ENCODE assay signal across 23 cellular contexts in genomic region chr3:143596957-143597642, GRCh38.
DNase-seq lines count a peak whose midpoint lies in the region; ATAC-seq and TF ChIP-seq lines count a peak whose summit lies in the region.
"Had no signal": no experiment of that assay in that cellular context is flagged by ENCODE, and none has a peak within 500 bp of the region (broad histone marks: within the 10 kb centered on the region; RNA-seq: fewer than 3 reads in every experiment).

No MANE protein-coding gene starts in this region.

- no peak overlapping the region for H3K23ac ChIP-seq in mesendoderm (ENCODE audit: low read length)

- H3K79me2 ChIP-seq in mesendoderm (ENCODE audit: control insufficient read depth, insufficient read depth, low read length) = no peaks in the 10 kb centered on the region
- H3K79me2 ChIP-seq: hepatocyte had no signal

- H3K4ac ChIP-seq in mesendoderm (ENCODE audit: low read depth, low read length) = no peak overlapping the region

- H3K4me2 ChIP-seq in mesendoderm (ENCODE audit: low read length) = no peak overlapping the region
- H3K4me2 ChIP-seq: hepatocyte had no signal

- no peak overlapping the region for H2BK15ac ChIP-seq in mesendoderm (replicated peaks; ENCODE audit: low read depth)

- H3K27me3 ChIP-seq in brain microvascular endothelial cell (replicated peaks) (no peaks in the 10 kb centered on the region), mesendoderm (ENCODE audit: insufficient read depth, low read length, poor library complexity) (no peaks in the 10 kb centered on the region)
- H3K27me3 ChIP-seq: hepatocyte, stomach had no signal

- in situ Hi-C loops in brain microvascular endothelial cell (cut with HindIII; ENCODE audit: low pct_ligation_motif_present, low sequenced_read_pairs) = no loop called here

- no peak overlapping the region for H4K8ac ChIP-seq in mesendoderm (ENCODE audit: low read depth, low read length)

- no CpG with 5 or more reads among the region's 18 CpGs for WGBS in mesendoderm (ENCODE audit: extremely low coverage, insufficient coverage, low lambda C conversion rate)

- H2BK120ac ChIP-seq in mesendoderm (ENCODE audit: low read depth, low read length) = no peak overlapping the region

- H3K4me1 ChIP-seq in mesendoderm (ENCODE audit: control insufficient read depth, low read depth, low read length) = peaks cover 2% of the 10 kb centered on the region
- H3K4me1 ChIP-seq: prostate gland had no signal

- no peak overlapping the region for H3K4me3 ChIP-seq in brain microvascular endothelial cell (ENCODE audit: low read depth, low read length)
- no peak overlapping the region for H3K4me3 ChIP-seq in mesendoderm (ENCODE audit: low read length)
- H3K4me3 ChIP-seq: hepatocyte, prostate gland, stomach had no signal

- no peak overlapping the region for H2AK5ac ChIP-seq in mesendoderm (ENCODE audit: low read length)

- H3K9me3 Mint-ChIP-seq in stimulated activated naive B cell treated with anti-CD40 and anti-IgM and Interleukin-4, amounts not matched to agents 10 μg/mL and 1 μg/mL and 100 μg/mL, for 72 hours = peaks cover 0 to 2% of the 10 kb centered on the region in 2 donors
- H3K9me3 Mint-ChIP-seq: activated naive CD8-positive, alpha-beta T cell treated with anti-CD3 and anti-CD28 coated beads, Interleukin-2, amount 10 ng/mL, durations not matched to agents 7 days and 5 days; activated T-helper 17 cell treated with anti-CD3 and anti-CD28 coated beads, Interleukin-2, amount 50 U/mL, for 72 hours; naive thymus-derived CD8-positive, alpha-beta T cell had no signal

- no peak for ATAC-seq in stimulated activated naive B cell treated with anti-CD40 and anti-IgM and Interleukin-4, amounts not matched to agents 10 μg/mL and 1 μg/mL and 100 μg/mL, for 72 hours (replicated peaks)
- ATAC-seq in GM19023 (IDR thresholded peaks at IDR 0.05; ENCODE audit: unreplicated experiment) = no peak
- ATAC-seq: activated T-helper 17 cell treated with anti-CD3 and anti-CD28 coated beads, Interleukin-2, amount 50 U/mL, for 72 hours; naive thymus-derived CD8-positive, alpha-beta T cell had no signal

- H4K5ac ChIP-seq in mesendoderm (ENCODE audit: low read length) = no peak overlapping the region

- H3K36me3 Mint-ChIP-seq in stimulated activated naive B cell treated with anti-CD40 and anti-IgM and Interleukin-4, amounts not matched to agents 10 μg/mL and 1 μg/mL and 100 μg/mL, for 72 hours = no peaks in the 10 kb centered on the region
- H3K36me3 Mint-ChIP-seq: activated naive CD8-positive, alpha-beta T cell treated with anti-CD3 and anti-CD28 coated beads, Interleukin-2, amount 10 ng/mL, durations not matched to agents 7 days and 5 days; brain had no signal

- H3K27me3 Mint-ChIP-seq in stimulated activated naive B cell treated with anti-CD40 and anti-IgM and Interleukin-4, amounts not matched to agents 10 μg/mL and 1 μg/mL and 100 μg/mL, for 72 hours = no peaks in the 10 kb centered on the region
- H3K27me3 Mint-ChIP-seq: activated naive CD8-positive, alpha-beta T cell treated with anti-CD3 and anti-CD28 coated beads, Interleukin-2, amount 10 ng/mL, durations not matched to agents 7 days and 5 days; activated T-helper 17 cell treated with anti-CD3 and anti-CD28 coated beads, Interleukin-2, amount 50 U/mL, for 72 hours; B cell; brain; naive thymus-derived CD8-positive, alpha-beta T cell had no signal

- H3K27ac Mint-ChIP-seq in stimulated activated naive B cell treated with anti-CD40 and anti-IgM and Interleukin-4, amounts not matched to agents 10 μg/mL and 1 μg/mL and 100 μg/mL, for 72 hours = peak overlapping the region; percentile 59
- H3K27ac Mint-ChIP-seq: activated naive CD8-positive, alpha-beta T cell treated with anti-CD3 and anti-CD28 coated beads, Interleukin-2, amount 10 ng/mL, durations not matched to agents 7 days and 5 days; activated T-helper 17 cell treated with anti-CD3 and anti-CD28 coated beads, Interleukin-2, amount 50 U/mL, for 72 hours; B cell; naive thymus-derived CD8-positive, alpha-beta T cell had no signal

- H3K36me3 ChIP-seq in brain microvascular endothelial cell (replicated peaks) (no peaks in the 10 kb centered on the region), mesendoderm (ENCODE audit: control insufficient read depth, insufficient read depth, low read length) (no peaks in the 10 kb centered on the region)
- H3K36me3 ChIP-seq: prostate gland, stomach had no signal

- H3K18ac ChIP-seq in mesendoderm (ENCODE audit: low read length) = no peak overlapping the region

- no peak overlapping the region for H3K9ac ChIP-seq in mesendoderm (ENCODE audit: low read length)

- H3K27ac ChIP-seq in brain microvascular endothelial cell (no peak overlapping the region), mesendoderm (ENCODE audit: low read depth, low read length) (no peak overlapping the region)
- H3K27ac ChIP-seq: 22Rv1, hepatocyte, prostate gland, stomach had no signal

- H3K56ac ChIP-seq in mesendoderm (ENCODE audit: low read length) = no peak overlapping the region

- TF ChIP-seq CTCF in brain microvascular endothelial cell (IDR thresholded peaks at IDR 0.05; ENCODE audit: low read depth, low read length, missing control alignments) = peak; percentile 16

- no peak overlapping the region for H3K4me3 Mint-ChIP-seq in stimulated activated naive B cell treated with anti-CD40 and anti-IgM and Interleukin-4, amounts not matched to agents 10 μg/mL and 1 μg/mL and 100 μg/mL, for 72 hours
- H3K4me3 Mint-ChIP-seq: activated naive CD8-positive, alpha-beta T cell treated with anti-CD3 and anti-CD28 coated beads, Interleukin-2, amount 10 ng/mL, durations not matched to agents 7 days and 5 days; activated T-helper 17 cell treated with anti-CD3 and anti-CD28 coated beads, Interleukin-2, amount 50 U/mL, for 72 hours; B cell; naive thymus-derived CD8-positive, alpha-beta T cell had no signal

- DNase-seq in DMS53 (lab: John Stamatoyannopoulos, UW) (peak; percentile 4), DMS53 treated with DMSO at 0.1 percent for 48 hours (lab: John Stamatoyannopoulos, UW; ENCODE audit: unreplicated experiment) (no peak), brain microvascular endothelial cell (no peak), mesendoderm (peak; percentile 49), inferior parietal cortex (ENCODE audit: extremely low spot score) (no peak), activated gamma-delta T cell (lab: John Stamatoyannopoulos, UW) (no peak)
- no peak for DNase-seq in stimulated activated naive B cell treated with anti-CD40 and anti-IgM and Interleukin-4, amounts not matched to agents 10 μg/mL and 1 μg/mL and 100 μg/mL, for 72 hours
- DNase-seq: activated CD4-positive, alpha-beta T cell treated with anti-CD3 and anti-CD28 coated beads for 48 hours; activated naive CD8-positive, alpha-beta T cell treated with anti-CD3 and anti-CD28 coated beads, Interleukin-2, amount 10 ng/mL, durations not matched to agents 7 days and 5 days; Caco-2; mammary epithelial cell; naive thymus-derived CD8-positive, alpha-beta T cell; NCI-H1092 treated with DMSO at 0.1 percent for 48 hours; NCI-H2171 treated with DMSO at 0.1 percent for 48 hours; stimulated activated CD4-positive, alpha-beta T cell treated with anti-CD3 and anti-CD28 coated beads, Interleukin-4, amount 100 ng/mL, for 24 hours; stomach had no signal

- H3K4me1 Mint-ChIP-seq in stimulated activated naive B cell treated with anti-CD40 and anti-IgM and Interleukin-4, amounts not matched to agents 10 μg/mL and 1 μg/mL and 100 μg/mL, for 72 hours = peaks cover 9 to 27% of the 10 kb centered on the region in 2 donors
- H3K4me1 Mint-ChIP-seq: activated naive CD8-positive, alpha-beta T cell treated with anti-CD3 and anti-CD28 coated beads, Interleukin-2, amount 10 ng/mL, durations not matched to agents 7 days and 5 days; activated T-helper 17 cell treated with anti-CD3 and anti-CD28 coated beads, Interleukin-2, amount 50 U/mL, for 72 hours had no signal

- no peaks in the 10 kb centered on the region for H3K79me1 ChIP-seq in mesendoderm (ENCODE audit: low read length)

- H2BK5ac ChIP-seq in mesendoderm (ENCODE audit: low read length) = no peak overlapping the region

Comparison
In these comparisons a context has a peak if more than half of its experiments do, and no peak if none do; other contexts are left out.
1. DNase-seq: peak in DMS53 (single experiment) and mesendoderm (single experiment); none in DMS53 treated with DMSO at 0.1 percent for 48 hours (single experiment), brain microvascular endothelial cell (single experiment), stimulated activated naive B cell treated with anti-CD40 and anti-IgM and Interleukin-4, amounts not matched to agents 10 μg/mL and 1 μg/mL and 100 μg/mL, for 72 hours (single experiment), inferior parietal cortex (single experiment) and activated gamma-delta T cell (single experiment).